In the genomic region with DNA sequence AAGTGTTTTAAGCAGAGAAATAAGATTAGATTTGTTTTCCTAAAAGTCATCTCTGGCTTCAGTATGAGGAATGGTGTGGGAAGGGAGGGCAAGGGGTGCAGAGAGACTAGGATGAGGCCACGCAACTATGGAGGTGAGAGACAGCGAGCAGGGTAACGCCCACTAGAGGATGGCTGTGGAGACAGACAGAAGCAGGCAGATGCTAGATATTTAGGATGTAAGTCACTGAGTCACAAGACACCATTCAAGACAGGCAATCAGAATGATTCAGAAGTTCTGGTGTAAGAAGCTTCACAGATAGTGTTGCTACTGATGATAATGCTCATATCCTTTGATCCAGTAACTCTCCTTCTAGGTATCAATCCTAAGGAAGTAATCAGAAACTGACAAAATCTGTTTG, we compare ENCODE assay signal across 10 cellular contexts. TPM values are rescaled to one million over a fixed set of nuclear protein-coding genes. Genes with fewer than 3 reads are reported as not detected.
A peak's percentile ranks its signal among the peaks of the same experiment; 100 is the strongest.
DNase-seq lines count a peak whose midpoint lies in the region; ATAC-seq and TF ChIP-seq lines count a peak whose summit lies in the region.
"Had no signal": no experiment of that assay in that cellular context is flagged by ENCODE, and none has a peak within 500 bp of the region (broad histone marks: within the 10 kb centered on the region; RNA-seq: fewer than 3 reads in every experiment).

No MANE protein-coding gene starts in this region.

- H3K4me3 Mint-ChIP-seq in activated CD8-positive, alpha-beta T cell treated with anti-CD3 and anti-CD28 coated beads for 36 hours, result no peak overlapping the region
- no peak overlapping the region for H3K4me3 Mint-ChIP-seq in activated CD8-positive, alpha-beta T cell treated with anti-CD3 and anti-CD28 coated beads, Interleukin-2, amount 10 ng/mL, durations not matched to agents 7 days and 5 days
- no peak overlapping the region for H3K4me3 Mint-ChIP-seq in stimulated activated memory B cell treated with anti-CD40 and anti-IgM and Interleukin-4, amounts not matched to agents 10 μg/mL and 1 μg/mL and 100 μg/mL, for 72 hours

- peak; percentile 67 for ATAC-seq in activated CD8-positive, alpha-beta T cell treated with anti-CD3 and anti-CD28 coated beads for 36 hours
- ATAC-seq in activated CD8-positive, alpha-beta T cell treated with anti-CD3 and anti-CD28 coated beads, Interleukin-2, amount 10 ng/mL, durations not matched to agents 7 days and 5 days, result no peak
- ATAC-seq in stimulated activated memory B cell treated with anti-CD40 and anti-IgM and Interleukin-4, amounts not matched to agents 10 μg/mL and 1 μg/mL and 100 μg/mL, for 72 hours, result peak; percentile 20
- ATAC-seq in HG02763 (IDR thresholded peaks at IDR 0.05; ENCODE audit: unreplicated experiment), result no peak
- ATAC-seq in GM18861 (IDR thresholded peaks at IDR 0.05; ENCODE audit: unreplicated experiment), result no peak
- ATAC-seq: body of pancreas had no signal

- H3K9ac ChIP-seq in MM.1S (ENCODE audit: low read length) (peak overlapping the region; percentile 50), fibroblast of lung (ENCODE audit: insufficient read depth, low read length) (no peak overlapping the region)

- H3K9me3 Mint-ChIP-seq in activated CD8-positive, alpha-beta T cell treated with anti-CD3 and anti-CD28 coated beads for 36 hours, result no peaks in the 10 kb centered on the region
- no peaks in the 10 kb centered on the region for H3K9me3 Mint-ChIP-seq in activated CD8-positive, alpha-beta T cell treated with anti-CD3 and anti-CD28 coated beads, Interleukin-2, amount 10 ng/mL, durations not matched to agents 7 days and 5 days (ENCODE audit: insufficient read depth)
- H3K9me3 Mint-ChIP-seq in stimulated activated memory B cell treated with anti-CD40 and anti-IgM and Interleukin-4, amounts not matched to agents 10 μg/mL and 1 μg/mL and 100 μg/mL, for 72 hours, result no peaks in the 10 kb centered on the region

- no peak for TF ChIP-seq POLR2A in uterus (IDR thresholded peaks at IDR 0.05)

- peaks cover 39% of the 10 kb centered on the region for H3K4me1 ChIP-seq in MM.1S (ENCODE audit: low read length)
- no peaks in the 10 kb centered on the region for H3K4me1 ChIP-seq in fibroblast of lung (ENCODE audit: control insufficient read depth, extremely low read depth, insufficient read depth, low read length)
- H3K4me1 ChIP-seq in uterus, result no peaks in the 10 kb centered on the region
- H3K4me1 ChIP-seq: body of pancreas had no signal

- H3K27me3 Mint-ChIP-seq in activated CD8-positive, alpha-beta T cell treated with anti-CD3 and anti-CD28 coated beads for 36 hours, result no peaks in the 10 kb centered on the region
- no peaks in the 10 kb centered on the region for H3K27me3 Mint-ChIP-seq in activated CD8-positive, alpha-beta T cell treated with anti-CD3 and anti-CD28 coated beads, Interleukin-2, amount 10 ng/mL, durations not matched to agents 7 days and 5 days (ENCODE audit: low read depth)
- H3K27me3 Mint-ChIP-seq in stimulated activated memory B cell treated with anti-CD40 and anti-IgM and Interleukin-4, amounts not matched to agents 10 μg/mL and 1 μg/mL and 100 μg/mL, for 72 hours, result no peaks in the 10 kb centered on the region

- H3K27ac Mint-ChIP-seq in activated CD8-positive, alpha-beta T cell treated with anti-CD3 and anti-CD28 coated beads for 36 hours, result no peak overlapping the region
- no peak overlapping the region for H3K27ac Mint-ChIP-seq in activated CD8-positive, alpha-beta T cell treated with anti-CD3 and anti-CD28 coated beads, Interleukin-2, amount 10 ng/mL, durations not matched to agents 7 days and 5 days
- H3K27ac Mint-ChIP-seq in stimulated activated memory B cell treated with anti-CD40 and anti-IgM and Interleukin-4, amounts not matched to agents 10 μg/mL and 1 μg/mL and 100 μg/mL, for 72 hours, result peak overlapping the region; percentile 70

- H3K27ac ChIP-seq in MM.1S (ENCODE audit: low read length) (peak overlapping the region; percentile 89), fibroblast of lung (ENCODE audit: insufficient read depth, low read length) (no peak overlapping the region), uterus (no peak overlapping the region)

- no peaks in the 10 kb centered on the region for H3K36me3 ChIP-seq in MM.1S (replicated peaks; ENCODE audit: insufficient read depth, low read length)
- no peaks in the 10 kb centered on the region for H3K36me3 ChIP-seq in fibroblast of lung (ENCODE audit: control insufficient read depth, insufficient read depth, low read length)
- no peaks in the 10 kb centered on the region for H3K36me3 ChIP-seq in uterus

- H3K36me3 Mint-ChIP-seq in activated CD8-positive, alpha-beta T cell treated with anti-CD3 and anti-CD28 coated beads for 36 hours (ENCODE audit: low read depth), result peaks cover 3% of the 10 kb centered on the region
- no peaks in the 10 kb centered on the region for H3K36me3 Mint-ChIP-seq in activated CD8-positive, alpha-beta T cell treated with anti-CD3 and anti-CD28 coated beads, Interleukin-2, amount 10 ng/mL, durations not matched to agents 7 days and 5 days (ENCODE audit: low read depth)
- peaks cover 12% of the 10 kb centered on the region for H3K36me3 Mint-ChIP-seq in stimulated activated memory B cell treated with anti-CD40 and anti-IgM and Interleukin-4, amounts not matched to agents 10 μg/mL and 1 μg/mL and 100 μg/mL, for 72 hours

- H4K20me1 ChIP-seq in MM.1S (ENCODE audit: insufficient read depth, low read length), result no peaks in the 10 kb centered on the region
- no peaks in the 10 kb centered on the region for H4K20me1 ChIP-seq in fibroblast of lung (ENCODE audit: control insufficient read depth, extremely low read depth, insufficient read depth, low read length)

- no peaks in the 10 kb centered on the region for H3K9me2 ChIP-seq in MM.1S (replicated peaks; ENCODE audit: insufficient read depth, low read length)

- no peak for TF ChIP-seq CTCF in activated CD8-positive, alpha-beta T cell treated with anti-CD3 and anti-CD28 coated beads for 36 hours (IDR thresholded peaks at IDR 0.05)
- peak; percentile 32 for TF ChIP-seq CTCF in MM.1S (IDR thresholded peaks at IDR 0.05; ENCODE audit: low read length)
- no peak for TF ChIP-seq CTCF in fibroblast of lung (conservative IDR thresholded peaks at IDR 0.05 in 1 of 2, IDR thresholded peaks at IDR 0.05 in 1 of 2; ENCODE audit: low read depth in 1 of 2, low read length in 2 of 2)
- no peak for TF ChIP-seq CTCF in uterus (IDR thresholded peaks at IDR 0.05)

- POLR2A ChIA-PET in activated CD8-positive, alpha-beta T cell treated with anti-CD3 and anti-CD28 coated beads for 36 hours (lab: Charles Lee), result no interaction called here
- POLR2A ChIA-PET in activated CD8-positive, alpha-beta T cell treated with anti-CD3 and anti-CD28 coated beads, Interleukin-2, amount 10 ng/mL, durations not matched to agents 7 days and 5 days (lab: Charles Lee), result no interaction called here

- H3K4me2 ChIP-seq in MM.1S (ENCODE audit: low read depth, low read length) (peak overlapping the region; percentile 93), fibroblast of lung (ENCODE audit: extremely low read depth, insufficient read depth, low read length) (no peak overlapping the region)

- H3K79me2 ChIP-seq in MM.1S (ENCODE audit: low read length) (no peaks in the 10 kb centered on the region), fibroblast of lung (ENCODE audit: control insufficient read depth, insufficient read depth, low read length) (no peaks in the 10 kb centered on the region)

- H3K9me3 ChIP-seq in MM.1S (replicated peaks; ENCODE audit: insufficient read depth, low read length) (no peaks in the 10 kb centered on the region), fibroblast of lung (ENCODE audit: control insufficient read depth, insufficient read depth, low read depth, low read length) (no peaks in the 10 kb centered on the region), uterus (no peaks in the 10 kb centered on the region)
- H3K9me3 ChIP-seq: body of pancreas had no signal

- peaks cover 31% of the 10 kb centered on the region for H3F3A ChIP-seq in MM.1S (ENCODE audit: insufficient read depth, low read length)

- peaks cover 3% of the 10 kb centered on the region for H3K4me1 Mint-ChIP-seq in activated CD8-positive, alpha-beta T cell treated with anti-CD3 and anti-CD28 coated beads for 36 hours (ENCODE audit: low read depth)
- H3K4me1 Mint-ChIP-seq in activated CD8-positive, alpha-beta T cell treated with anti-CD3 and anti-CD28 coated beads, Interleukin-2, amount 10 ng/mL, durations not matched to agents 7 days and 5 days (ENCODE audit: low read depth), result no peaks in the 10 kb centered on the region
- peaks cover 10% of the 10 kb centered on the region for H3K4me1 Mint-ChIP-seq in stimulated activated memory B cell treated with anti-CD40 and anti-IgM and Interleukin-4, amounts not matched to agents 10 μg/mL and 1 μg/mL and 100 μg/mL, for 72 hours

- intact Hi-C loops in activated CD8-positive, alpha-beta T cell treated with anti-CD3 and anti-CD28 coated beads for 36 hours (cut with micrococcal nuclease), result no loop called here
- intact Hi-C loops in uterus (cut with DNase I; ENCODE audit: low total_unique reads), result no loop called here

- H3K27me3 ChIP-seq in MM.1S (replicated peaks; ENCODE audit: insufficient read depth, low read length), result no peaks in the 10 kb centered on the region
- H3K27me3 ChIP-seq in fibroblast of lung (ENCODE audit: control insufficient read depth, insufficient read depth, low read length), result no peaks in the 10 kb centered on the region
- H3K27me3 ChIP-seq in uterus, result no peaks in the 10 kb centered on the region
- H3K27me3 ChIP-seq: body of pancreas had no signal

- CTCF ChIA-PET in activated CD8-positive, alpha-beta T cell treated with anti-CD3 and anti-CD28 coated beads for 36 hours (lab: Charles Lee), result interaction anchor here (1.4 to 1.5 kb wide), 2 partner anchors 10 to 20 kb away, joined by 3 to 5 read pairs; no protein-coding TSS in a partner anchor
- CTCF ChIA-PET in activated CD8-positive, alpha-beta T cell treated with anti-CD3 and anti-CD28 coated beads, Interleukin-2, amount 10 ng/mL, durations not matched to agents 7 days and 5 days (lab: Charles Lee), result interaction anchor here (1.0 to 1.2 kb wide), 2 partner anchors 14 to 20 kb away, joined by 3 to 5 read pairs; no protein-coding TSS in a partner anchor

- H2AFZ ChIP-seq in MM.1S (ENCODE audit: low read length) (peak overlapping the region; percentile 78), fibroblast of lung (ENCODE audit: low read length) (no peak overlapping the region)

- DNase-seq in activated CD8-positive, alpha-beta T cell treated with anti-CD3 and anti-CD28 coated beads for 36 hours, result no peak
- DNase-seq in activated CD8-positive, alpha-beta T cell treated with anti-CD3 and anti-CD28 coated beads, Interleukin-2, amount 10 ng/mL, durations not matched to agents 7 days and 5 days, result no peak
- DNase-seq in MM.1S (peak; percentile 36), fibroblast of lung (ENCODE audit: low read depth in 2 of 2) (peak; percentile 12 to 68), uterus (no peak)
- DNase-seq: body of pancreas, NCI-H774 had no signal

- H3K4me3 ChIP-seq in MM.1S (ENCODE audit: low read length) (peak overlapping the region; percentile 43; the same call in 1 of the 2 replicates), fibroblast of lung (replicated peaks in 1 of 4; ENCODE audit: control extremely low read depth in 1 of 4, insufficient read depth in 1 of 4, low read depth in 3 of 4, low read length in 4 of 4) (no peak overlapping the region), uterus (no peak overlapping the region)
- H3K4me3 ChIP-seq: body of pancreas had no signal

RNA-seq across cellular contexts. Expression of gene HSPBAP1, which starts 19.1 kb away (rescaled TPM):
- total RNA-seq in activated CD8-positive, alpha-beta T cell treated with anti-CD3 and anti-CD28 coated beads for 36 hours, result 1 to 10 TPM; 4.0 to 4.2 TPM
- total RNA-seq in activated CD8-positive, alpha-beta T cell treated with anti-CD3 and anti-CD28 coated beads, Interleukin-2, amount 10 ng/mL, durations not matched to agents 7 days and 5 days, result 1 to 10 TPM; 4.4 to 5.9 TPM
- total RNA-seq in fibroblast of lung, result 12.4 and 14.4 TPM in 2 replicates
- 5.2 and 5.4 TPM in 2 replicates for polyA plus RNA-seq in fibroblast of lung
- 3.7 and 3.8 TPM in 2 replicates for polyA plus RNA-seq in fibroblast of lung (2012)
- polyA minus RNA-seq in fibroblast of lung (ENCODE audit: low replicate concordance), result 2.7 TPM in 1 of 2 replicates, not detected in the other
- total RNA-seq in uterus, result 10 to 100 TPM in 2 of 4 donors, 1 to 10 TPM in 2; 3.1 to 25.9 (median 11.7) TPM

RNA-seq across cellular contexts. Expression of gene SLC49A4, which starts 20.3 kb away (rescaled TPM):
- total RNA-seq in activated CD8-positive, alpha-beta T cell treated with anti-CD3 and anti-CD28 coated beads for 36 hours, result 1 to 10 TPM; 1.6 to 1.9 TPM
- 1 to 10 TPM; 1.3 to 1.5 TPM for total RNA-seq in activated CD8-positive, alpha-beta T cell treated with anti-CD3 and anti-CD28 coated beads, Interleukin-2, amount 10 ng/mL, durations not matched to agents 7 days and 5 days
- total RNA-seq in fibroblast of lung (19.3 and 20.6 TPM in 2 replicates), uterus (10 to 100 TPM in 3 of 4 donors, 1 to 10 TPM in 1; 9.7 to 26.9 (median 19.4) TPM)
- polyA plus RNA-seq in fibroblast of lung, result 14.5 and 15.0 TPM in 2 replicates
- polyA plus RNA-seq in fibroblast of lung (2012), result 10.0 TPM in 2 replicates
- 5.5 and 6.9 TPM in 2 replicates for polyA minus RNA-seq in fibroblast of lung (ENCODE audit: low replicate concordance)

Comparison
In these comparisons a context has a peak if more than half of its experiments do, and no peak if none do; other contexts are left out.
1. ATAC-seq: peak in activated CD8-positive, alpha-beta T cell treated with anti-CD3 and anti-CD28 coated beads for 36 hours (single experiment) and stimulated activated memory B cell treated with anti-CD40 and anti-IgM and Interleukin-4, amounts not matched to agents 10 μg/mL and 1 μg/mL and 100 μg/mL, for 72 hours (single experiment); none in activated CD8-positive, alpha-beta T cell treated with anti-CD3 and anti-CD28 coated beads, Interleukin-2, amount 10 ng/mL, durations not matched to agents 7 days and 5 days (single experiment), HG02763 (single experiment) and GM18861 (single experiment).
2. DNase-seq: peak in MM.1S (single experiment) and fibroblast of lung (2 of 2); none in activated CD8-positive, alpha-beta T cell treated with anti-CD3 and anti-CD28 coated beads for 36 hours (single experiment), activated CD8-positive, alpha-beta T cell treated with anti-CD3 and anti-CD28 coated beads, Interleukin-2, amount 10 ng/mL, durations not matched to agents 7 days and 5 days (single experiment) and uterus (0 of 2).